Comparison of ENCODE assay signal across 22 cellular contexts in genomic region chr3:30776186-30776815, GRCh38.
A peak's percentile ranks its signal among the peaks of the same experiment; 100 is the strongest.
DNase-seq lines count a peak whose midpoint lies in the region; ATAC-seq and FAIRE-seq lines count a peak whose summit lies in the region.
"Had no signal": no experiment of that assay in that cellular context is flagged by ENCODE, and none has a peak within 500 bp of the region (broad histone marks: within the 10 kb centered on the region; RNA-seq: fewer than 3 reads in every experiment).

No MANE protein-coding gene starts in this region.

- no peaks in the 10 kb centered on the region for H3K4me1 Mint-ChIP-seq in activated T-helper 1 cell treated with anti-CD3 and anti-CD28 coated beads, Interleukin-12 subunit alpha, Interleukin-12 subunit beta, Interleukin-2, Interleukin-4 antibody, amounts not matched to agents 30 ng/mL and 10 ng/mL and 1 ng/mL, durations not matched to agents 14 hours and 24 hours and 36 hours (ENCODE audit: low read depth)

- no peaks in the 10 kb centered on the region for H3K36me3 Mint-ChIP-seq in activated T-helper 1 cell treated with anti-CD3 and anti-CD28 coated beads, Interleukin-12 subunit alpha, Interleukin-12 subunit beta, Interleukin-2, Interleukin-4 antibody, amounts not matched to agents 30 ng/mL and 10 ng/mL and 1 ng/mL, durations not matched to agents 14 hours and 24 hours and 36 hours (ENCODE audit: low read depth)
- H3K36me3 Mint-ChIP-seq: CD8-positive, alpha-beta T cell had no signal

- H3K27me3 Mint-ChIP-seq in activated T-helper 1 cell treated with anti-CD3 and anti-CD28 coated beads, Interleukin-12 subunit alpha, Interleukin-12 subunit beta, Interleukin-2, Interleukin-4 antibody, amounts not matched to agents 30 ng/mL and 10 ng/mL and 1 ng/mL, durations not matched to agents 14 hours and 24 hours and 36 hours (ENCODE audit: insufficient read depth), result peaks cover 18% of the 10 kb centered on the region

- peak; percentile 93 for ATAC-seq in left lobe of liver
- ATAC-seq: CD8-positive, alpha-beta T cell had no signal

- intact Hi-C loops in activated T-helper 1 cell treated with anti-CD3 and anti-CD28 coated beads, Interleukin-12 subunit alpha, Interleukin-12 subunit beta, Interleukin-2, Interleukin-4 antibody, amounts not matched to agents 30 ng/mL and 10 ng/mL and 1 ng/mL, durations not matched to agents 14 hours and 24 hours and 36 hours (cut with micrococcal nuclease), result no loop called here

- no peak overlapping the region for H3K27ac Mint-ChIP-seq in activated T-helper 1 cell treated with anti-CD3 and anti-CD28 coated beads, Interleukin-12 subunit alpha, Interleukin-12 subunit beta, Interleukin-2, Interleukin-4 antibody, amounts not matched to agents 30 ng/mL and 10 ng/mL and 1 ng/mL, durations not matched to agents 14 hours and 24 hours and 36 hours
- H3K27ac Mint-ChIP-seq: CD8-positive, alpha-beta T cell had no signal

- no peak overlapping the region for H3K4me3 Mint-ChIP-seq in activated T-helper 1 cell treated with anti-CD3 and anti-CD28 coated beads, Interleukin-12 subunit alpha, Interleukin-12 subunit beta, Interleukin-2, Interleukin-4 antibody, amounts not matched to agents 30 ng/mL and 10 ng/mL and 1 ng/mL, durations not matched to agents 14 hours and 24 hours and 36 hours
- H3K4me3 Mint-ChIP-seq: CD8-positive, alpha-beta T cell had no signal

- H3K9me3 Mint-ChIP-seq in activated T-helper 1 cell treated with anti-CD3 and anti-CD28 coated beads, Interleukin-12 subunit alpha, Interleukin-12 subunit beta, Interleukin-2, Interleukin-4 antibody, amounts not matched to agents 30 ng/mL and 10 ng/mL and 1 ng/mL, durations not matched to agents 14 hours and 24 hours and 36 hours, result no peaks in the 10 kb centered on the region
- H3K9me3 Mint-ChIP-seq: CD8-positive, alpha-beta T cell had no signal

- peak; percentile 42 for FAIRE-seq in RCC 7860 (lab: Jason Lieb, UNC)
- FAIRE-seq: GM19239 had no signal

- DNase-seq in NOMO-1 treated with DMSO at 0.1 percent for 48 hours (lab: John Stamatoyannopoulos, UW; ENCODE audit: unreplicated experiment), result peak; percentile 57
- no peak for DNase-seq in NOMO-1 treated with dmso at 0.1 percent for 144 hours (lab: John Stamatoyannopoulos, UW; ENCODE audit: unreplicated experiment)
- DNase-seq in RCC 7860 (ENCODE audit: low spot score), result no peak
- no peak for DNase-seq in left lobe of liver (ENCODE audit: low spot score)
- DNase-seq in activated T-helper 1 cell treated with anti-CD3 and anti-CD28 coated beads, Interleukin-12 subunit alpha, Interleukin-12 subunit beta, Interleukin-2, Interleukin-4 antibody, amounts not matched to agents 30 ng/mL and 10 ng/mL and 1 ng/mL, durations not matched to agents 14 hours and 24 hours and 36 hours (ENCODE audit: low spot score), result no peak
- no peak for DNase-seq in DMS 273 (lab: John Stamatoyannopoulos, UW; ENCODE audit: unreplicated experiment)
- no peak for DNase-seq in dedifferentiated amniotic fluid mesenchymal stem cell (ENCODE audit: extremely low spot score)
- no peak for DNase-seq in C1 segment of cervical spinal cord (lab: John Stamatoyannopoulos, UW)
- DNase-seq: ACHN; CD8-positive, alpha-beta T cell; DMS153; GOT3; HCEC 1CT; KG1; NCI-H1694; NCI-H2081; NCI-H2171; NCI-H345; NCI-H524; NCI-H774; SJCRH30 had no signal
